28 cellular contexts compared by ENCODE assay signal in genomic region chr6:78623567-78623966, GRCh38.
"Had no signal": no experiment of that assay in that cellular context is flagged by ENCODE, and none has a peak within 500 bp of the region (broad histone marks: within the 10 kb centered on the region; RNA-seq: fewer than 3 reads in every experiment).

No MANE protein-coding gene starts in this region.

- DNase-seq: colonic mucosa; effector CD8-positive, alpha-beta T cell; endodermal cell; erythroblast; esophagus squamous epithelium; hypothalamus; immature natural killer cell; islet precursor cell; mucosa of descending colon; naive B cell; right cardiac atrium; spleen; stimulated activated CD4-positive, alpha-beta T cell treated with anti-CD3 and anti-CD28 coated beads, Interleukin-4, amount 100 ng/mL, for 4 hours; upper lobe of right lung; uterus had no signal

- H3K4me3 ChIP-seq: colonic mucosa, esophagus squamous epithelium, lung, mucosa of descending colon, neural progenitor cell, skin epidermis, spleen, thoracic aorta, tibial nerve, upper lobe of right lung, uterus had no signal

- H3K4me2 ChIP-seq: neural progenitor cell had no signal

- H3K4me1 ChIP-seq: colonic mucosa, esophagus squamous epithelium, neural progenitor cell, parathyroid adenoma, spleen, tibial nerve, upper lobe of right lung, uterus had no signal

- H3K9me3 Mint-ChIP-seq: dendritic cell treated with granulocyte-macrophage colony-stimulating factor and Interleukin-4, amounts not matched to agents 40 ng/mL and 50 ng/mL, for 4 days; endodermal cell; memory B cell; mesothelial cell of epicardium; nephron; neural progenitor cell; stimulated activated memory B cell treated with anti-CD40 and anti-IgM and Interleukin-4, amounts not matched to agents 10 μg/mL and 1 μg/mL and 100 μg/mL, for 72 hours; stimulated activated naive CD8-positive, alpha-beta T cell treated with anti-CD3 and anti-CD28 coated beads, Interleukin-15, Interleukin-2, amounts not matched to agents 100 ng/mL and 50 ng/mL, for 24 hours had no signal

- H3K27ac Mint-ChIP-seq: dendritic cell treated with granulocyte-macrophage colony-stimulating factor and Interleukin-4, amounts not matched to agents 40 ng/mL and 50 ng/mL, for 4 days; endodermal cell; immature natural killer cell; memory B cell; mesothelial cell of epicardium; naive B cell; nephron; neural progenitor cell; progenitor cell of endocrine pancreas; stimulated activated memory B cell treated with anti-CD40 and anti-IgM and Interleukin-4, amounts not matched to agents 10 μg/mL and 1 μg/mL and 100 μg/mL, for 72 hours; stimulated activated naive CD8-positive, alpha-beta T cell treated with anti-CD3 and anti-CD28 coated beads, Interleukin-15, Interleukin-2, amounts not matched to agents 100 ng/mL and 50 ng/mL, for 24 hours had no signal

- H3K4me1 Mint-ChIP-seq: endodermal cell; immature natural killer cell; memory B cell; naive B cell; neural progenitor cell; stimulated activated memory B cell treated with anti-CD40 and anti-IgM and Interleukin-4, amounts not matched to agents 10 μg/mL and 1 μg/mL and 100 μg/mL, for 72 hours had no signal

- H3K9me3 ChIP-seq: colonic mucosa, esophagus squamous epithelium, mucosa of descending colon, spleen, thoracic aorta, tibial nerve, upper lobe of right lung, uterus had no signal

- H3K4me3 Mint-ChIP-seq: dendritic cell treated with granulocyte-macrophage colony-stimulating factor and Interleukin-4, amounts not matched to agents 40 ng/mL and 50 ng/mL, for 4 days; endodermal cell; immature natural killer cell; memory B cell; mesothelial cell of epicardium; naive B cell; nephron; neural progenitor cell; stimulated activated memory B cell treated with anti-CD40 and anti-IgM and Interleukin-4, amounts not matched to agents 10 μg/mL and 1 μg/mL and 100 μg/mL, for 72 hours; stimulated activated naive CD8-positive, alpha-beta T cell treated with anti-CD3 and anti-CD28 coated beads, Interleukin-15, Interleukin-2, amounts not matched to agents 100 ng/mL and 50 ng/mL, for 24 hours had no signal

- H2AFZ ChIP-seq: neural progenitor cell, parathyroid adenoma had no signal

- H3K9ac ChIP-seq: neural progenitor cell, parathyroid adenoma had no signal

- H3K36me3 ChIP-seq: colonic mucosa, esophagus squamous epithelium, neural progenitor cell, spleen, thoracic aorta, tibial nerve, upper lobe of right lung, uterus had no signal

- H3K36me3 Mint-ChIP-seq: immature natural killer cell; memory B cell; mesothelial cell of epicardium; naive B cell; neural progenitor cell; stimulated activated memory B cell treated with anti-CD40 and anti-IgM and Interleukin-4, amounts not matched to agents 10 μg/mL and 1 μg/mL and 100 μg/mL, for 72 hours had no signal

- H3K27me3 ChIP-seq: colonic mucosa, esophagus squamous epithelium, neural progenitor cell, spleen, tibial nerve, uterus had no signal

- H3K27ac ChIP-seq: colonic mucosa, esophagus squamous epithelium, neural progenitor cell, parathyroid adenoma, skin epidermis, spleen, thoracic aorta, tibial nerve, upper lobe of right lung, uterus had no signal

- H3K79me2 ChIP-seq: parathyroid adenoma had no signal

- H3K27me3 Mint-ChIP-seq: dendritic cell treated with granulocyte-macrophage colony-stimulating factor and Interleukin-4, amounts not matched to agents 40 ng/mL and 50 ng/mL, for 4 days; memory B cell; progenitor cell of endocrine pancreas; stimulated activated memory B cell treated with anti-CD40 and anti-IgM and Interleukin-4, amounts not matched to agents 10 μg/mL and 1 μg/mL and 100 μg/mL, for 72 hours had no signal
